In the genomic region with DNA sequence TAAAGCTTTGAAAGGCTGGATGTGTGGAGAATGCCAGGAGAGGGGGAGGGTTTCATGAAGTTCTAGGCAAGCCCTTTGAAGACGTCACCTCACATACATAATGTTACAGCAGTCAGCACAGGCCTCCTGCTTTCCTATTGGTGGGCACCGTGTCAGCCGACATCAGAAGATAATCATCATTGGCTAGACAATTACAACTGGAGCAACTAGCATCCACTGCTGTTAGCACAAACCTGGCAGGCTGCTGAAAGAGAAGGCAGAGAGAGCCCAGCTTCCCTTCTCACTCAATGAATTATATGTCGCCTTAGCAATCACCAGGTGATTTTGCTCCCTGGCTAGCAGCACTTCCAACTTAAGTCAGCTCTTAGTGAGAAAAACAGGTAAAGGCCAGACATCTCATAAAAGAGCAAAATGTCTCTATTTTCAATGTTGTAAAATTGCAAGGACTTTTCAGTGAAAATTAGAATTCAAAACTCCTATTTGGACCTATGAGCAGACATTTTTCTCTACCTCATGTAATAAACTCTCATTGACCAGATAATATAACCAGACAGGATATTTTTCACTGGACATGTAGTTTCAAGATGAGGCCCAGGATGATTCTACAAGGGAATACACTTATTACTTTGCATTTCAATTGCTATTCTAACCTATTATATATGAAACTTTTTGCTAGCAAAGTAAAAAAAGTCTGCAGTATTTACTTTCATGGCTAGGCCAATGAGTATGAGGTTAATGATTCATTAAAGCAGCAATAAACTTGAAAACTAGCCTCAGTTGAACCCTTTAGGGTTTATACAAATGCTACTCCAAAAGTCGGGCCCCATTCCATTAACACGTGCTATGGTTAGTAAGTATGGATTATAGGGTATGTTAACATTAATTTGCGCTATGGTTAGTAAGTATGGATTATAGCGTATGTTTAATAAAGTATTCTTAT, we compare ENCODE assay signal across 1 cellular context.
TF ChIP-seq lines count a peak whose summit lies in the region.

No MANE protein-coding gene starts in this region.

TF ChIP-seq in SK-N-SH treated with all-trans-retinoic acid at 6 μM for 48 hours, 23 proteins besides CTCF, POLR2A, EP300 and RAD21 (continued from another document):
- TF ChIP-seq, protein P1, sequence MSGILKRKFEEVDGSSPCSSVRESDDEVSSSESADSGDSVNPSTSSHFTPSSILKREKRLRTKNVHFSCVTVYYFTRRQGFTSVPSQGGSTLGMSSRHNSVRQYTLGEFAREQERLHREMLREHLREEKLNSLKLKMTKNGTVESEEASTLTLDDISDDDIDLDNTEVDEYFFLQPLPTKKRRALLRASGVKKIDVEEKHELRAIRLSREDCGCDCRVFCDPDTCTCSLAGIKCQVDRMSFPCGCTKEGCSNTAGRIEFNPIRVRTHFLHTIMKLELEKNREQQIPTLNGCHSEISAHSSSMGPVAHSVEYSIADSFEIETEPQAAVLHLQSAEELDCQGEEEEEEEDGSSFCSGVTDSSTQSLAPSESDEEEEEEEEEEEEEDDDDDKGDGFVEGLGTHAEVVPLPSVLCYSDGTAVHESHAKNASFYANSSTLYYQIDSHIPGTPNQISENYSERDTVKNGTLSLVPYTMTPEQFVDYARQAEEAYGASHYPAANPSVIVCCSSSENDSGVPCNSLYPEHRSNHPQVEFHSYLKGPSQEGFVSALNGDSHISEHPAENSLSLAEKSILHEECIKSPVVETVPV (CRISPR knock-in tag; IDR thresholded peaks at IDR 0.05): no peak
- no peak for TF ChIP-seq ZFP30 (CRISPR knock-in tag; IDR thresholded peaks at IDR 0.05)
- TF ChIP-seq SNAI2 (CRISPR knock-in tag; IDR thresholded peaks at IDR 0.05): no peak
- no peak for TF ChIP-seq ZC3H10 (CRISPR knock-in tag; IDR thresholded peaks at IDR 0.05)
- no peak for TF ChIP-seq ZFP3 (CRISPR knock-in tag; IDR thresholded peaks at IDR 0.05)
- TF ChIP-seq TCF4 (CRISPR knock-in tag; IDR thresholded peaks at IDR 0.05; ENCODE audit: borderline replicate concordance): no peak
